22 cellular contexts compared by ENCODE assay signal in genomic region chr2:3212984-3213383, GRCh38.
"Had no signal": no experiment of that assay in that cellular context is flagged by ENCODE, and none has a peak within 500 bp of the region (broad histone marks: within the 10 kb centered on the region; RNA-seq: fewer than 3 reads in every experiment).

No MANE protein-coding gene starts in this region.

- H3K27me3 ChIP-seq: neural progenitor cell, right atrium auricular region, tibial nerve, upper lobe of left lung had no signal

- H3K4me3 ChIP-seq: mucosa of descending colon, neural progenitor cell, prostate gland, right atrium auricular region, skin epidermis, thoracic aorta, tibial nerve, upper lobe of left lung had no signal

- H3K4me2 ChIP-seq: neural progenitor cell had no signal

- H3K27ac ChIP-seq: neural progenitor cell, prostate gland, right atrium auricular region, skin epidermis, thoracic aorta, tibial nerve, upper lobe of left lung had no signal

- H3K9ac ChIP-seq: neural progenitor cell had no signal

- H3K36me3 ChIP-seq: neural progenitor cell, prostate gland, thoracic aorta had no signal

- DNase-seq: cortex of kidney; effector memory CD8-positive, alpha-beta T cell; hypothalamus; immature natural killer cell; left ventricle myocardium superior; mesenchymal stem cell; mucosa of descending colon; naive B cell; stimulated activated CD4-positive, alpha-beta T cell treated with anti-CD3 and anti-CD28 coated beads, Interleukin-15, amount 100 ng/mL, for 24 hours; stimulated activated CD4-positive, alpha-beta T cell treated with anti-CD3 and anti-CD28 coated beads, Interleukin-2, amount 100 ng/mL, for 48 hours; stimulated activated naive B cell treated with anti-CD40 and anti-IgM and Interleukin-4, amounts not matched to agents 10 μg/mL and 1 μg/mL and 100 μg/mL, for 72 hours; upper lobe of left lung had no signal

- ATAC-seq: effector memory CD8-positive, alpha-beta T cell; left ventricle myocardium superior; mucosa of descending colon; natural killer cell treated with Interleukin-12 subunit alpha and Interleukin-12 subunit beta and Interleukin-15 and Interleukin-18, amount 100 ng/mL, for 72 hours; stimulated activated naive B cell treated with anti-CD40 and anti-IgM and Interleukin-4, amounts not matched to agents 10 μg/mL and 1 μg/mL and 100 μg/mL, for 72 hours had no signal

- FAIRE-seq: frontal cortex, keratinocyte, urothelium cell line had no signal

- H2AFZ ChIP-seq: neural progenitor cell had no signal

- H3K4me1 ChIP-seq: neural progenitor cell, prostate gland, right atrium auricular region, tibial nerve, upper lobe of left lung had no signal

- H3K9me3 ChIP-seq: mucosa of descending colon, prostate gland, right atrium auricular region, thoracic aorta, tibial nerve, upper lobe of left lung had no signal
